Comparison of ENCODE assay signal across 14 cellular contexts in genomic region chr21:28215214-28215954, GRCh38.
A peak's percentile ranks its signal among the peaks of the same experiment; 100 is the strongest.
DNase-seq lines count a peak whose midpoint lies in the region; ATAC-seq and TF ChIP-seq lines count a peak whose summit lies in the region.
"Had no signal": no experiment of that assay in that cellular context is flagged by ENCODE, and none has a peak within 500 bp of the region (broad histone marks: within the 10 kb centered on the region; RNA-seq: fewer than 3 reads in every experiment).

No MANE protein-coding gene starts in this region.

- DNase-seq in EH (ENCODE audit: low read depth) (peak; percentile 91), RWPE2 (ENCODE audit: low spot score) (no peak), fibroblast of the conjunctiva (ENCODE audit: low read depth) (peak; percentile 54), trophoblast cell (peak; percentile 41 to 82), AML-193 (lab: John Stamatoyannopoulos, UW) (no peak), activated T-cell treated with anti-CD3 and anti-CD28 coated beads for 4 hours (no peak)
- no peak for DNase-seq in CD4-positive, alpha-beta memory T cell
- DNase-seq: activated CD4-positive, alpha-beta T cell treated with anti-CD3 and anti-CD28 coated beads for 36 hours; NCI-H2029; NK-92 treated with Interleukin-12 subunit alpha and Interleukin-12 subunit beta, amount 100 ng/mL, for 24 hours; stimulated activated CD4-positive, alpha-beta T cell treated with anti-CD3 and anti-CD28 coated beads, Interleukin-15, amount 100 ng/mL, for 24 hours had no signal

- no peaks in the 10 kb centered on the region for H3K79me1 ChIP-seq in trophoblast cell (ENCODE audit: low read length)

- H3K36me3 ChIP-seq in RWPE2 (ENCODE audit: low read depth): no peaks in the 10 kb centered on the region
- H3K36me3 ChIP-seq in trophoblast cell (ENCODE audit: control insufficient read depth in 1 of 2, insufficient read depth in 2 of 2, low read length in 2 of 2): no peaks in the 10 kb centered on the region
- H3K36me3 ChIP-seq in CD4-positive, alpha-beta memory T cell (ENCODE audit: insufficient read depth, low read length): no peaks in the 10 kb centered on the region
- H3K36me3 ChIP-seq: cardiac muscle cell had no signal

- no peak overlapping the region for H2BK120ac ChIP-seq in trophoblast cell (ENCODE audit: insufficient read depth, low read length, poor library complexity)

- no peak overlapping the region for H2AK5ac ChIP-seq in trophoblast cell (ENCODE audit: low read length)

- no peak overlapping the region for H2BK12ac ChIP-seq in trophoblast cell (ENCODE audit: low read length)

- WGBS in trophoblast cell (ENCODE audit: extremely low coverage, insufficient coverage, insufficient read length): no CpG with 5 or more reads among the region's 5 CpGs

- H3K36me3 Mint-ChIP-seq in CD4-positive, alpha-beta memory T cell: no peaks in the 10 kb centered on the region

- no peaks in the 10 kb centered on the region for H3K27me3 ChIP-seq in RWPE2 (ENCODE audit: insufficient read depth, poor library complexity, severe bottlenecking)
- H3K27me3 ChIP-seq in trophoblast cell (ENCODE audit: insufficient read depth, low read length): no peaks in the 10 kb centered on the region
- no peaks in the 10 kb centered on the region for H3K27me3 ChIP-seq in CD4-positive, alpha-beta memory T cell (ENCODE audit: insufficient read depth, low read length)
- H3K27me3 ChIP-seq: cardiac muscle cell had no signal

- H3K27ac ChIP-seq in RWPE2 (ENCODE audit: poor library complexity, severe bottlenecking) (peak overlapping the region; percentile 22), trophoblast cell (ENCODE audit: low read depth, low read length) (no peak overlapping the region)
- no peak overlapping the region for H3K27ac ChIP-seq in CD4-positive, alpha-beta memory T cell (ENCODE audit: low read depth, low read length)
- H3K27ac ChIP-seq: cardiac muscle cell had no signal

- H3K9me3 Mint-ChIP-seq in CD4-positive, alpha-beta memory T cell: peaks cover 0 to 3% (median 0%) of the 10 kb centered on the region in 8 donors
- H3K9me3 Mint-ChIP-seq: activated T-helper 17 cell treated with anti-CD3 and anti-CD28 coated beads, Interleukin-2, amount 50 U/mL, for 72 hours had no signal

- H3K18ac ChIP-seq in trophoblast cell (ENCODE audit: low read length): no peak overlapping the region

- CTCF ChIA-PET in CD4-positive, alpha-beta memory T cell (lab: Charles Lee; ENCODE audit: partially characterized antibody): no interaction called here

- peaks cover 19% of the 10 kb centered on the region for H3K4me1 ChIP-seq in RWPE2 (ENCODE audit: insufficient read depth, poor library complexity, severe bottlenecking)
- H3K4me1 ChIP-seq in trophoblast cell (ENCODE audit: control insufficient read depth in 1 of 2, insufficient read depth in 2 of 2, low read length in 2 of 2): peaks cover 0 to 3% of the 10 kb centered on the region in 2 experiments
- no peaks in the 10 kb centered on the region for H3K4me1 ChIP-seq in CD4-positive, alpha-beta memory T cell (ENCODE audit: insufficient read depth, low read length)

- H3K4me3 Mint-ChIP-seq in CD4-positive, alpha-beta memory T cell: no peak overlapping the region
- H3K4me3 Mint-ChIP-seq: activated CD4-positive, alpha-beta T cell treated with anti-CD3 and anti-CD28 coated beads for 36 hours; activated T-helper 17 cell treated with anti-CD3 and anti-CD28 coated beads, Interleukin-2, amount 50 U/mL, for 72 hours had no signal

- no peak overlapping the region for H4K8ac ChIP-seq in trophoblast cell (ENCODE audit: low read depth, low read length)

- no peaks in the 10 kb centered on the region for H3K79me2 ChIP-seq in trophoblast cell (ENCODE audit: control insufficient read depth, insufficient read depth, low read length, poor library complexity)

- H3K23ac ChIP-seq in trophoblast cell (ENCODE audit: low read length): no peak overlapping the region

- no peak for TF ChIP-seq CTCF in RWPE2 (IDR thresholded peaks at IDR 0.05; ENCODE audit: poor library complexity, severe bottlenecking)

- H3K4me3 ChIP-seq in RWPE2 (ENCODE audit: severe bottlenecking) (no peak overlapping the region), trophoblast cell (ENCODE audit: low read depth, low read length) (no peak overlapping the region)
- no peak overlapping the region for H3K4me3 ChIP-seq in CD4-positive, alpha-beta memory T cell (ENCODE audit: low read length in 2 of 2)
- H3K4me3 ChIP-seq: cardiac muscle cell had no signal

- H4K91ac ChIP-seq in trophoblast cell (ENCODE audit: low read depth, low read length): no peak overlapping the region

- peak; percentile 95 for ATAC-seq in RWPE2 (ENCODE audit: low read depth)
- ATAC-seq in GM21723 (IDR thresholded peaks at IDR 0.05; ENCODE audit: unreplicated experiment): no peak
- ATAC-seq: activated CD4-positive, alpha-beta T cell treated with anti-CD3 and anti-CD28 coated beads for 36 hours; activated T-helper 17 cell treated with anti-CD3 and anti-CD28 coated beads, Interleukin-2, amount 50 U/mL, for 72 hours had no signal

- no peaks in the 10 kb centered on the region for H3K4me1 Mint-ChIP-seq in CD4-positive, alpha-beta memory T cell
- H3K4me1 Mint-ChIP-seq: activated CD4-positive, alpha-beta T cell treated with anti-CD3 and anti-CD28 coated beads for 36 hours; activated T-helper 17 cell treated with anti-CD3 and anti-CD28 coated beads, Interleukin-2, amount 50 U/mL, for 72 hours had no signal

- H3K4me2 ChIP-seq in trophoblast cell (ENCODE audit: low read length): no peak overlapping the region

- H3K9ac ChIP-seq in trophoblast cell (ENCODE audit: low read length): no peak overlapping the region

- H2BK5ac ChIP-seq in trophoblast cell (ENCODE audit: low read depth, low read length, poor library complexity): no peak overlapping the region

- H4K12ac ChIP-seq in trophoblast cell (ENCODE audit: low read depth, low read length): no peak overlapping the region

- intact Hi-C loops in CD4-positive, alpha-beta memory T cell (cut with micrococcal nuclease): no loop called here

- H2AFZ ChIP-seq in trophoblast cell (ENCODE audit: insufficient read depth, low read length, poor library complexity): no peak overlapping the region

- POLR2A ChIA-PET in CD4-positive, alpha-beta memory T cell (lab: Charles Lee; ENCODE audit: partially characterized antibody): no interaction called here

- H3K4ac ChIP-seq in trophoblast cell (ENCODE audit: low read depth, low read length): no peak overlapping the region

- no peak overlapping the region for H3K14ac ChIP-seq in trophoblast cell (ENCODE audit: low read length)

- H3K9me3 ChIP-seq in RWPE2 (ENCODE audit: severe bottlenecking): no peaks in the 10 kb centered on the region
- H3K9me3 ChIP-seq in trophoblast cell (ENCODE audit: insufficient read depth, low read depth, low read length): no peaks in the 10 kb centered on the region
- no peaks in the 10 kb centered on the region for H3K9me3 ChIP-seq in CD4-positive, alpha-beta memory T cell (ENCODE audit: control insufficient read depth in 1 of 2, low read length in 2 of 2)

- H3K27me3 Mint-ChIP-seq in CD4-positive, alpha-beta memory T cell: no peaks in the 10 kb centered on the region
- H3K27me3 Mint-ChIP-seq: activated CD4-positive, alpha-beta T cell treated with anti-CD3 and anti-CD28 coated beads for 36 hours; activated T-helper 17 cell treated with anti-CD3 and anti-CD28 coated beads, Interleukin-2, amount 50 U/mL, for 72 hours had no signal

- no peak overlapping the region for H3K27ac Mint-ChIP-seq in CD4-positive, alpha-beta memory T cell
- H3K27ac Mint-ChIP-seq: activated CD4-positive, alpha-beta T cell treated with anti-CD3 and anti-CD28 coated beads for 36 hours; activated T-helper 17 cell treated with anti-CD3 and anti-CD28 coated beads, Interleukin-2, amount 50 U/mL, for 72 hours had no signal

Comparison
In these comparisons a context has a peak if more than half of its experiments do, and no peak if none do; other contexts are left out.
1. DNase-seq: peak in EH (single experiment), fibroblast of the conjunctiva (single experiment) and trophoblast cell (2 of 2); none in RWPE2 (single experiment), CD4-positive, alpha-beta memory T cell (0 of 5), AML-193 (0 of 2) and activated T-cell treated with anti-CD3 and anti-CD28 coated beads for 4 hours (single experiment).